1 cellular context compared by ENCODE assay signal in genomic region chr20:11687546-11688292, GRCh38.
TF ChIP-seq lines count a peak whose summit lies in the region.

No MANE protein-coding gene starts in this region.

TF ChIP-seq in GM23338, 12 proteins besides CTCF, POLR2A, EP300 and RAD21 (continued from another document):
- no peak for TF ChIP-seq EZH2 (IDR thresholded peaks at IDR 0.05; ENCODE audit: low read depth, unreplicated experiment)
